Comparison of ENCODE assay signal across 12 cellular contexts in genomic region chr3:99868438-99868723, GRCh38. TPM values are rescaled to one million over a fixed set of nuclear protein-coding genes. Genes with fewer than 3 reads are reported as not detected.
A peak's percentile ranks its signal among the peaks of the same experiment; 100 is the strongest.
DNase-seq lines count a peak whose midpoint lies in the region; ATAC-seq and TF ChIP-seq lines count a peak whose summit lies in the region.
"Had no signal": no experiment of that assay in that cellular context is flagged by ENCODE, and none has a peak within 500 bp of the region (broad histone marks: within the 10 kb centered on the region; RNA-seq: fewer than 3 reads in every experiment).

No MANE protein-coding gene starts in this region.

- H3K36me3 Mint-ChIP-seq in activated CD8-positive, alpha-beta T cell treated with anti-CD3 and anti-CD28 coated beads for 36 hours (ENCODE audit: low read depth) = peaks cover 4% of the 10 kb centered on the region
- H3K36me3 Mint-ChIP-seq in activated CD8-positive, alpha-beta T cell treated with anti-CD3 and anti-CD28 coated beads, Interleukin-2, amount 10 ng/mL, durations not matched to agents 7 days and 5 days (ENCODE audit: low read depth) = peaks cover 16% of the 10 kb centered on the region
- H3K36me3 Mint-ChIP-seq: activated naive CD4-positive, alpha-beta T cell treated with anti-CD3 and anti-CD28 coated beads, Interleukin-2, amount 50 U/mL, for 72 hours had no signal

- DNase-seq in activated CD8-positive, alpha-beta T cell treated with anti-CD3 and anti-CD28 coated beads for 36 hours = peak; percentile 38
- no peak for DNase-seq in activated CD8-positive, alpha-beta T cell treated with anti-CD3 and anti-CD28 coated beads, Interleukin-2, amount 10 ng/mL, durations not matched to agents 7 days and 5 days
- peak; percentile 96 for DNase-seq in NCI-H82 (lab: John Stamatoyannopoulos, UW)
- peak; percentile 71 for DNase-seq in epithelial cell of esophagus (ENCODE audit: low read depth)
- no peak for DNase-seq in tibial nerve (ENCODE audit: low spot score in 2 of 2)
- DNase-seq in HuH-7.5 (ENCODE audit: low spot score) = no peak
- no peak for DNase-seq in dedifferentiated amniotic fluid mesenchymal stem cell (ENCODE audit: extremely low spot score)
- DNase-seq: stimulated activated CD4-positive, alpha-beta T cell treated with anti-CD3 and anti-CD28 coated beads, Interleukin-4, amount 100 ng/mL, for 4 hours had no signal

- H3K4me3 ChIP-seq in epithelial cell of esophagus (ENCODE audit: low read length) = no peak overlapping the region
- no peak overlapping the region for H3K4me3 ChIP-seq in tibial nerve

- POLR2A ChIA-PET in activated CD8-positive, alpha-beta T cell treated with anti-CD3 and anti-CD28 coated beads for 36 hours (lab: Charles Lee) = no interaction called here
- POLR2A ChIA-PET in activated CD8-positive, alpha-beta T cell treated with anti-CD3 and anti-CD28 coated beads, Interleukin-2, amount 10 ng/mL, durations not matched to agents 7 days and 5 days (lab: Charles Lee) = interaction anchor here (1.2 kb wide), 1 partner anchor 205 kb away, joined by 3 read pairs; no protein-coding TSS in a partner anchor

- peaks cover 0 to 83% (median 24%) of the 10 kb centered on the region in 4 donors for H3K4me1 ChIP-seq in tibial nerve

- intact Hi-C loops in activated CD8-positive, alpha-beta T cell treated with anti-CD3 and anti-CD28 coated beads for 36 hours (cut with micrococcal nuclease) = no loop called here

- no peak overlapping the region for H3K4me3 Mint-ChIP-seq in activated CD8-positive, alpha-beta T cell treated with anti-CD3 and anti-CD28 coated beads for 36 hours
- H3K4me3 Mint-ChIP-seq in activated CD8-positive, alpha-beta T cell treated with anti-CD3 and anti-CD28 coated beads, Interleukin-2, amount 10 ng/mL, durations not matched to agents 7 days and 5 days = no peak overlapping the region
- H3K4me3 Mint-ChIP-seq: B cell, neural crest cell had no signal

- H3K27me3 Mint-ChIP-seq in activated CD8-positive, alpha-beta T cell treated with anti-CD3 and anti-CD28 coated beads for 36 hours = no peaks in the 10 kb centered on the region
- H3K27me3 Mint-ChIP-seq in activated CD8-positive, alpha-beta T cell treated with anti-CD3 and anti-CD28 coated beads, Interleukin-2, amount 10 ng/mL, durations not matched to agents 7 days and 5 days (ENCODE audit: low read depth) = peaks cover 1% of the 10 kb centered on the region
- H3K27me3 Mint-ChIP-seq: B cell had no signal

- CTCF ChIA-PET in activated CD8-positive, alpha-beta T cell treated with anti-CD3 and anti-CD28 coated beads for 36 hours (lab: Charles Lee) = interaction anchor here (1.8 to 2.1 kb wide), 2 partner anchors 10 to 25 kb away, joined by 5 to 11 read pairs; no protein-coding TSS in a partner anchor
- CTCF ChIA-PET in activated CD8-positive, alpha-beta T cell treated with anti-CD3 and anti-CD28 coated beads, Interleukin-2, amount 10 ng/mL, durations not matched to agents 7 days and 5 days (lab: Charles Lee) = interaction anchor here (0.9 to 2.3 kb wide), 3 partner anchors 9 to 25 kb away, joined by 4 to 7 read pairs (median 7); no protein-coding TSS in a partner anchor

- H3K9me3 ChIP-seq in tibial nerve = no peaks in the 10 kb centered on the region

- no peak for TF ChIP-seq POLR2A in tibial nerve (IDR thresholded peaks at IDR 0.05)

- H3K9me3 Mint-ChIP-seq in activated CD8-positive, alpha-beta T cell treated with anti-CD3 and anti-CD28 coated beads for 36 hours = no peaks in the 10 kb centered on the region
- H3K9me3 Mint-ChIP-seq in activated CD8-positive, alpha-beta T cell treated with anti-CD3 and anti-CD28 coated beads, Interleukin-2, amount 10 ng/mL, durations not matched to agents 7 days and 5 days (ENCODE audit: insufficient read depth) = no peaks in the 10 kb centered on the region
- H3K9me3 Mint-ChIP-seq: activated naive CD4-positive, alpha-beta T cell treated with anti-CD3 and anti-CD28 coated beads, Interleukin-2, amount 50 U/mL, for 72 hours; neural crest cell had no signal

- no peaks in the 10 kb centered on the region for H3K27me3 ChIP-seq in tibial nerve

- ATAC-seq in activated CD8-positive, alpha-beta T cell treated with anti-CD3 and anti-CD28 coated beads for 36 hours = no peak
- no peak for ATAC-seq in activated CD8-positive, alpha-beta T cell treated with anti-CD3 and anti-CD28 coated beads, Interleukin-2, amount 10 ng/mL, durations not matched to agents 7 days and 5 days
- ATAC-seq in GM18519 (IDR thresholded peaks at IDR 0.05; ENCODE audit: low FRiP score, unreplicated experiment) = no peak

- peaks cover 38% of the 10 kb centered on the region for H3K4me1 Mint-ChIP-seq in activated CD8-positive, alpha-beta T cell treated with anti-CD3 and anti-CD28 coated beads for 36 hours (ENCODE audit: low read depth)
- peaks cover 73% of the 10 kb centered on the region for H3K4me1 Mint-ChIP-seq in activated CD8-positive, alpha-beta T cell treated with anti-CD3 and anti-CD28 coated beads, Interleukin-2, amount 10 ng/mL, durations not matched to agents 7 days and 5 days (ENCODE audit: low read depth)

- peak in 1 of 2 donors; percentile 34 for TF ChIP-seq EP300 in tibial nerve (IDR thresholded peaks at IDR 0.05)

- peak overlapping the region in 3 of 4 donors; percentile 24 to 97 (median 90) for H3K27ac ChIP-seq in tibial nerve

- H3K27ac Mint-ChIP-seq in activated CD8-positive, alpha-beta T cell treated with anti-CD3 and anti-CD28 coated beads for 36 hours = no peak overlapping the region
- no peak overlapping the region for H3K27ac Mint-ChIP-seq in activated CD8-positive, alpha-beta T cell treated with anti-CD3 and anti-CD28 coated beads, Interleukin-2, amount 10 ng/mL, durations not matched to agents 7 days and 5 days
- H3K27ac Mint-ChIP-seq: B cell had no signal

- 6 to 11% methylated on average over 1 of the region's 1 CpG for WGBS in tibial nerve, 2 donors

- TF ChIP-seq CTCF in activated CD8-positive, alpha-beta T cell treated with anti-CD3 and anti-CD28 coated beads for 36 hours (IDR thresholded peaks at IDR 0.05) = no peak
- TF ChIP-seq CTCF in epithelial cell of esophagus (IDR thresholded peaks at IDR 0.05; ENCODE audit: insufficient read depth, low read depth, low read length, missing control alignments) (no peak), tibial nerve (IDR thresholded peaks at IDR 0.05) (no peak)

- peaks cover 0 to 5% (median 0%) of the 10 kb centered on the region in 3 donors for H3K36me3 ChIP-seq in tibial nerve

RNA-seq across cellular contexts. Expression of gene CMSS1, which starts 50.7 kb away (rescaled TPM):
- 100 to 1,000 TPM in 1 of 2 experiments, 10 to 100 TPM in 1; 93.9 to 110 TPM for total RNA-seq in activated CD8-positive, alpha-beta T cell treated with anti-CD3 and anti-CD28 coated beads for 36 hours
- 10 to 100 TPM; 42.1 to 42.6 TPM for total RNA-seq in activated CD8-positive, alpha-beta T cell treated with anti-CD3 and anti-CD28 coated beads, Interleukin-2, amount 10 ng/mL, durations not matched to agents 7 days and 5 days
- total RNA-seq in tibial nerve = 10 to 100 TPM in 3 of 4 donors, 1 to 10 TPM in 1; 5.5 to 29.1 (median 15.7) TPM

Comparison
In these comparisons a context has a peak if more than half of its experiments do, and no peak if none do; other contexts are left out.
1. DNase-seq: peak in activated CD8-positive, alpha-beta T cell treated with anti-CD3 and anti-CD28 coated beads for 36 hours (single experiment), NCI-H82 (single experiment) and epithelial cell of esophagus (single experiment); none in activated CD8-positive, alpha-beta T cell treated with anti-CD3 and anti-CD28 coated beads, Interleukin-2, amount 10 ng/mL, durations not matched to agents 7 days and 5 days (single experiment), tibial nerve (0 of 2), HuH-7.5 (single experiment) and dedifferentiated amniotic fluid mesenchymal stem cell (single experiment).